In genomic region chr19:52231154-52231565, GRCh38 we compare ENCODE assay signal across 17 cellular contexts. TPM values are rescaled to one million over a fixed set of nuclear protein-coding genes. Genes with fewer than 3 reads are reported as not detected.
DNase-seq lines count a peak whose midpoint lies in the region; TF ChIP-seq lines count a peak whose summit lies in the region.
"Had no signal": no experiment of that assay in that cellular context is flagged by ENCODE, and none has a peak within 500 bp of the region (broad histone marks: within the 10 kb centered on the region; RNA-seq: fewer than 3 reads in every experiment).

No MANE protein-coding gene starts in this region.

- H3K9me3 ChIP-seq in endodermal cell (ENCODE audit: control insufficient read depth, low read length) = no peaks in the 10 kb centered on the region
- H3K9me3 ChIP-seq in A673 (ENCODE audit: low read depth, low read length, poor library complexity, severe bottlenecking) = no peaks in the 10 kb centered on the region
- H3K9me3 ChIP-seq: left lung had no signal

- H3K36me3 Mint-ChIP-seq in endodermal cell (ENCODE audit: low read depth) (peaks cover 45% of the 10 kb centered on the region), nephron progenitor cell (ENCODE audit: low read depth) (peaks cover 64% of the 10 kb centered on the region)

- H3K27ac ChIP-seq in endodermal cell (ENCODE audit: low read depth, low read length) (no peak overlapping the region), A673 (ENCODE audit: low read depth, low read length, poor library complexity, severe bottlenecking) (no peak overlapping the region)
- H3K27ac ChIP-seq: 22Rv1, HL-60, left lung had no signal

- H3K4me3 Mint-ChIP-seq in endodermal cell (no peak overlapping the region), nephron progenitor cell (no peak overlapping the region)
- H3K4me3 Mint-ChIP-seq: activated CD4-positive, alpha-beta T cell treated with anti-CD3 and anti-CD28 coated beads, Interleukin-2, amount 10 ng/mL, durations not matched to agents 24 days and 14 days had no signal

- H3K27me3 ChIP-seq in endodermal cell (ENCODE audit: control insufficient read depth, insufficient read depth, low read length, poor library complexity, severe bottlenecking) = no peaks in the 10 kb centered on the region
- H3K27me3 ChIP-seq in A673 (replicated peaks; ENCODE audit: insufficient read depth, low read depth, low read length, poor library complexity) = no peaks in the 10 kb centered on the region
- H3K27me3 ChIP-seq: left lung had no signal

- H3K27ac Mint-ChIP-seq in endodermal cell (peak overlapping the region; percentile 83), nephron progenitor cell (peak overlapping the region; percentile 43)
- H3K27ac Mint-ChIP-seq: activated CD4-positive, alpha-beta T cell treated with anti-CD3 and anti-CD28 coated beads, Interleukin-2, amount 10 ng/mL, durations not matched to agents 24 days and 14 days had no signal

- H3K9ac ChIP-seq in endodermal cell (ENCODE audit: extremely low read depth, low read length, poor library complexity, severe bottlenecking) = no peak overlapping the region

- WGBS in endodermal cell (ENCODE audit: insufficient coverage in 1 of 2, insufficient read length in 1 of 2), 2 experiments = 83 to 90% methylated on average over 1 of the region's 1 CpG

- peaks cover 26% of the 10 kb centered on the region for H3K36me3 ChIP-seq in endodermal cell (ENCODE audit: control insufficient read depth, insufficient read depth, low read length)
- H3K36me3 ChIP-seq in A673 (ENCODE audit: insufficient read depth, low read length, poor library complexity, severe bottlenecking) = peaks cover 20% of the 10 kb centered on the region

- BruUV-seq in A673 (replicated peaks; lab: Mats Ljungman, UMichigan) = no TSS peak

- POLR2A ChIA-PET in A673 (lab: Charles Lee; ENCODE audit: low non-redundant PET) = no interaction called here

- CTCF ChIA-PET in A673 (lab: Charles Lee) = no interaction called here

- TF ChIP-seq CTCF in endodermal cell (conservative IDR thresholded peaks at IDR 0.05) = no peak
- TF ChIP-seq CTCF in nephron progenitor cell (IDR thresholded peaks at IDR 0.05) = no peak
- TF ChIP-seq CTCF in A673 (conservative IDR thresholded peaks at IDR 0.05; ENCODE audit: low read depth, low read length) = no peak

- H3K4me1 ChIP-seq in endodermal cell (ENCODE audit: control insufficient read depth, insufficient read depth, low read length) = no peaks in the 10 kb centered on the region
- H3K4me1 ChIP-seq in A673 (ENCODE audit: insufficient read depth, low read length, poor library complexity, severe bottlenecking) = no peaks in the 10 kb centered on the region
- H3K4me1 ChIP-seq: left lung had no signal

- no peaks in the 10 kb centered on the region for H3K9me3 Mint-ChIP-seq in endodermal cell
- peaks cover 14% of the 10 kb centered on the region for H3K9me3 Mint-ChIP-seq in nephron progenitor cell
- H3K9me3 Mint-ChIP-seq: activated CD4-positive, alpha-beta T cell treated with anti-CD3 and anti-CD28 coated beads, Interleukin-2, amount 10 ng/mL, durations not matched to agents 24 days and 14 days had no signal

- DNase-seq in DMS 273 (lab: John Stamatoyannopoulos, UW; ENCODE audit: unreplicated experiment) = peak; percentile 17
- no peak for DNase-seq in DMS 273 treated with DMSO at 0.1 percent for 48 hours (lab: John Stamatoyannopoulos, UW)
- peak; percentile 28 for DNase-seq in NCI-H226
- no peak for DNase-seq in endodermal cell
- DNase-seq in nephron progenitor cell = no peak
- no peak for DNase-seq in A673 (ENCODE audit: low spot score)
- DNase-seq in NCI-H748 (lab: John Stamatoyannopoulos, UW; ENCODE audit: unreplicated experiment) = no peak
- DNase-seq in NCI-H2029 (lab: John Stamatoyannopoulos, UW) = no peak
- DNase-seq: activated CD4-positive, alpha-beta T cell treated with anti-CD3 and anti-CD28 coated beads, Interleukin-2, amount 10 ng/mL, durations not matched to agents 24 days and 14 days; activated effector memory CD4-positive, alpha-beta T cell treated with anti-CD3 and anti-CD28 coated beads, Interleukin-2, amount 50 U/mL, for 16 hours; hippocampal formation; left lung; NCI-H187; NCI-H748 treated with DMSO at 0.1 percent for 48 hours; stimulated activated naive CD4-positive, alpha-beta T cell had no signal

- H3K4me1 Mint-ChIP-seq in endodermal cell = peaks cover 3% of the 10 kb centered on the region
- H3K4me1 Mint-ChIP-seq in nephron progenitor cell = peaks cover 8% of the 10 kb centered on the region

- intact Hi-C loops in A673 (cut with micrococcal nuclease; ENCODE audit: unreplicated experiment) = no loop called here

- H3K4me3 ChIP-seq in endodermal cell (ENCODE audit: low read length) (no peak overlapping the region), A673 (ENCODE audit: low read depth, low read length, poor library complexity, severe bottlenecking) (no peak overlapping the region)
- H3K4me3 ChIP-seq: left lung had no signal

- H3K27me3 Mint-ChIP-seq in endodermal cell (ENCODE audit: insufficient read depth) = no peaks in the 10 kb centered on the region
- no peaks in the 10 kb centered on the region for H3K27me3 Mint-ChIP-seq in nephron progenitor cell (ENCODE audit: low read depth, poor library complexity)
- H3K27me3 Mint-ChIP-seq: activated CD4-positive, alpha-beta T cell treated with anti-CD3 and anti-CD28 coated beads, Interleukin-2, amount 10 ng/mL, durations not matched to agents 24 days and 14 days had no signal

RNA-seq across cellular contexts. Expression of gene ZNF766, which starts 38.2 kb away (rescaled TPM):
- total RNA-seq in endodermal cell = 10 to 100 TPM; 31.2 to 41.6 TPM
- 19.9 TPM for polyA plus RNA-seq in endodermal cell (2013, experiment 1 of 2)
- 20.2 TPM for polyA plus RNA-seq in endodermal cell (2013, experiment 2 of 2)
- total RNA-seq in A673 (2021) = 19.6 and 22.0 TPM in 2 replicates

RNA-seq across cellular contexts. Expression of gene PPP2R1A, which starts 41.3 kb away (rescaled TPM):
- total RNA-seq in endodermal cell = 100 to 1,000 TPM; 345 to 348 TPM
- 262 TPM for polyA plus RNA-seq in endodermal cell (2013, experiment 1 of 2)
- polyA plus RNA-seq in endodermal cell (2013, experiment 2 of 2) = 237 TPM
- total RNA-seq in A673 (2021) = 316 and 324 TPM in 2 replicates

RNA-seq across cellular contexts. Expression of gene ZNF836, which starts 59.7 kb away (rescaled TPM):
- 10 to 100 TPM; 22.1 to 26.2 TPM for total RNA-seq in endodermal cell
- polyA plus RNA-seq in endodermal cell (2013, experiment 1 of 2) = 10.9 TPM
- 7.9 TPM for polyA plus RNA-seq in endodermal cell (2013, experiment 2 of 2)
- 6.1 and 7.7 TPM in 2 replicates for total RNA-seq in A673 (2021)

Comparison
In these comparisons a context has a peak if more than half of its experiments do, and no peak if none do; other contexts are left out.
1. DNase-seq: peak in DMS 273 (single experiment) and NCI-H226 (single experiment); none in DMS 273 treated with DMSO at 0.1 percent for 48 hours (single experiment), endodermal cell (single experiment), nephron progenitor cell (single experiment), A673 (single experiment), NCI-H748 (single experiment) and NCI-H2029 (single experiment).